ENCODE assay signal across 19 cellular contexts in genomic region chr12:65443038-65443437, GRCh38.
"Had no signal": no experiment of that assay in that cellular context is flagged by ENCODE, and none has a peak within 500 bp of the region (broad histone marks: within the 10 kb centered on the region; RNA-seq: fewer than 3 reads in every experiment).

No MANE protein-coding gene starts in this region.

- H3K4me1 ChIP-seq: adrenal gland, left lung, transverse colon had no signal

- ATAC-seq: activated CD8-positive, alpha-beta memory T cell treated with anti-CD3 and anti-CD28 coated beads, Interleukin-2, amount 10 ng/mL, durations not matched to agents 7 days and 5 days; left lung; naive thymus-derived CD8-positive, alpha-beta T cell; stimulated activated memory B cell treated with anti-CD40 and anti-IgM and Interleukin-4, amounts not matched to agents 10 μg/mL and 1 μg/mL and 100 μg/mL, for 72 hours had no signal

- H3K4me2 ChIP-seq: hepatocyte had no signal

- H3K9me3 ChIP-seq: adrenal gland, left lung, neutrophil, transverse colon had no signal

- H3K4me3 ChIP-seq: adrenal gland, dorsolateral prefrontal cortex, hepatocyte, left lung, transverse colon had no signal

- DNase-seq: activated CD4-positive, alpha-beta T cell treated with anti-CD3 and anti-CD28 coated beads, Interleukin-2, amount 50 U/mL, for 48 hours; activated CD8-positive, alpha-beta memory T cell treated with anti-CD3 and anti-CD28 coated beads, Interleukin-2, amount 10 ng/mL, durations not matched to agents 7 days and 5 days; activated naive CD4-positive, alpha-beta T cell treated with anti-CD3 and anti-CD28 coated beads, Interleukin-2, amount 10 ng/mL, durations not matched to agents 7 days and 5 days; activated T-cell treated with anti-CD3 and anti-CD28 coated beads, Interleukin-2, amount 50 U/mL, for 1 hour; dorsolateral prefrontal cortex; endodermal cell; kidney; left lung; mammary epithelial cell; naive thymus-derived CD8-positive, alpha-beta T cell; posterior cingulate gyrus; retina; stimulated activated CD4-positive, alpha-beta T cell treated with anti-CD3 and anti-CD28 coated beads, Interleukin-2, amount 100 ng/mL, for 48 hours; transverse colon had no signal

- H2AFZ ChIP-seq: hepatocyte had no signal

- H3K27ac ChIP-seq: adrenal gland, dorsolateral prefrontal cortex, hepatocyte, left lung, neutrophil, transverse colon, VCaP had no signal

- H3K79me2 ChIP-seq: hepatocyte had no signal

- H3K36me3 ChIP-seq: adrenal gland, left lung, neutrophil, transverse colon had no signal

- H3K27me3 ChIP-seq: adrenal gland, hepatocyte, left lung, neutrophil, transverse colon had no signal
